Comparison of ENCODE assay signal across 8 cellular contexts in genomic region chr1:46202975-46203737, GRCh38. TPM values are rescaled to one million over a fixed set of nuclear protein-coding genes. Genes with fewer than 3 reads are reported as not detected.
A peak's percentile ranks its signal among the peaks of the same experiment; 100 is the strongest.
DNase-seq lines count a peak whose midpoint lies in the region; ATAC-seq and TF ChIP-seq lines count a peak whose summit lies in the region.

Gene LURAP1 (plus strand): TSS chr1:46203334. CDS start chr1:46203427, 93 bp downstream.

- BruUV-seq in Calu3 (replicated peaks; lab: Mats Ljungman, UMichigan): no TSS peak

- 2% methylated on average over 14 of the region's 48 CpGs for WGBS in esophagus muscularis mucosa

- no peak for TF ChIP-seq EP300 in esophagus muscularis mucosa (IDR thresholded peaks at IDR 0.05)

- H3K36me3 Mint-ChIP-seq in Calu3 (ENCODE audit: insufficient read depth, unreplicated experiment): peaks cover 13% of the 10 kb centered on the region

- peaks cover 38 to 55% (median 47%) of the 10 kb centered on the region in 4 donors for H3K4me1 ChIP-seq in esophagus muscularis mucosa

- H3K4me3 Mint-ChIP-seq in Calu3 (ENCODE audit: low read depth, unreplicated experiment): peak within 1 kb of the TSS; percentile 36

- H3K9me3 Mint-ChIP-seq in Calu3 (ENCODE audit: low read depth, unreplicated experiment): no peaks in the 10 kb centered on the region

- H3K4me1 Mint-ChIP-seq in Calu3 (ENCODE audit: low read depth, unreplicated experiment): peaks cover 17% of the 10 kb centered on the region

- no peaks in the 10 kb centered on the region for H3K27me3 ChIP-seq in esophagus muscularis mucosa

- peaks cover 21% of the 10 kb centered on the region for H3K27me3 Mint-ChIP-seq in Calu3 (ENCODE audit: unreplicated experiment)

- peak; percentile 33 for ATAC-seq in stimulated activated naive CD8-positive, alpha-beta T cell treated with anti-CD3 and anti-CD28 coated beads, Interleukin-15, Interleukin-2, amounts not matched to agents 100 U/mL and 50 U/mL, for 24 hours

- CTCF ChIA-PET in Calu3 (lab: Charles Lee): interaction anchor here (0.7 to 1.4 kb wide), 2 partner anchors 20 to 22 kb away, joined by 3 to 6 read pairs; no protein-coding TSS in a partner anchor

- no peak for TF ChIP-seq POLR2A in esophagus muscularis mucosa (IDR thresholded peaks at IDR 0.05; ENCODE audit: low read depth)

- peak within 1 kb of the TSS; percentile 87 to 90 (median 88) for H3K27ac ChIP-seq in esophagus muscularis mucosa (replicated peaks in 1 of 4)

- H3K9me3 ChIP-seq in esophagus muscularis mucosa: no peaks in the 10 kb centered on the region

- peak within 1 kb of the TSS; percentile 81 to 88 (median 85) for H3K4me3 ChIP-seq in esophagus muscularis mucosa

- H3K36me3 ChIP-seq in esophagus muscularis mucosa: peaks cover 0 to 4% (median 2%) of the 10 kb centered on the region in 4 donors

- no peak within 1 kb of the TSS for H3K27ac Mint-ChIP-seq in Calu3 (ENCODE audit: unreplicated experiment)

- TF ChIP-seq CTCF in Calu3 (IDR thresholded peaks at IDR 0.05; ENCODE audit: unreplicated experiment) (no peak), esophagus muscularis mucosa (IDR thresholded peaks at IDR 0.05) (no peak)

- intact Hi-C loops in Calu3 (cut with micrococcal nuclease; ENCODE audit: unreplicated experiment): no loop called here
- intact Hi-C loops in esophagus muscularis mucosa (cut with DNase I): no loop called here

- no peak for DNase-seq in Calu3
- DNase-seq in NAMALWA (ENCODE audit: low spot score): peak; percentile 60
- DNase-seq in activated T-cell treated with anti-CD3 and anti-CD28 coated beads for 1 hour (ENCODE audit: low read depth): peak; percentile 20
- DNase-seq in esophagus muscularis mucosa (ENCODE audit: extremely low spot score): no peak
- DNase-seq in middle frontal gyrus (ENCODE audit: extremely low spot score, low spot score): peak; percentile 60
- peak; percentile 58 for DNase-seq in stimulated activated naive CD8-positive, alpha-beta T cell treated with anti-CD3 and anti-CD28 coated beads, Interleukin-15, Interleukin-2, amounts not matched to agents 100 U/mL and 50 U/mL, for 24 hours
- DNase-seq in GOT3 (lab: John Stamatoyannopoulos, UW): no peak
- DNase-seq in SIG-M5 treated with dmso at 0.1 percent for 504 hours (lab: John Stamatoyannopoulos, UW; ENCODE audit: unreplicated experiment): no peak

RNA-seq across cellular contexts. Expression of gene LURAP1, which starts in this region (rescaled TPM):
- not detected in 2 replicates for total RNA-seq in Calu3 (2022)
- 10 to 100 TPM in 3 of 4 donors, 1 to 10 TPM in 1; 3.5 to 13.0 (median 11.4) TPM for total RNA-seq in esophagus muscularis mucosa

Comparison
In these comparisons a context has a peak if more than half of its experiments do, and no peak if none do; other contexts are left out.
1. DNase-seq: peak in NAMALWA (single experiment), activated T-cell treated with anti-CD3 and anti-CD28 coated beads for 1 hour (single experiment), middle frontal gyrus (single experiment) and stimulated activated naive CD8-positive, alpha-beta T cell treated with anti-CD3 and anti-CD28 coated beads, Interleukin-15, Interleukin-2, amounts not matched to agents 100 U/mL and 50 U/mL, for 24 hours (single experiment); none in Calu3 (single experiment), esophagus muscularis mucosa (single experiment), GOT3 (single experiment) and SIG-M5 treated with dmso at 0.1 percent for 504 hours (single experiment).